ENCODE assay signal across 1 cellular context in the genomic region with DNA sequence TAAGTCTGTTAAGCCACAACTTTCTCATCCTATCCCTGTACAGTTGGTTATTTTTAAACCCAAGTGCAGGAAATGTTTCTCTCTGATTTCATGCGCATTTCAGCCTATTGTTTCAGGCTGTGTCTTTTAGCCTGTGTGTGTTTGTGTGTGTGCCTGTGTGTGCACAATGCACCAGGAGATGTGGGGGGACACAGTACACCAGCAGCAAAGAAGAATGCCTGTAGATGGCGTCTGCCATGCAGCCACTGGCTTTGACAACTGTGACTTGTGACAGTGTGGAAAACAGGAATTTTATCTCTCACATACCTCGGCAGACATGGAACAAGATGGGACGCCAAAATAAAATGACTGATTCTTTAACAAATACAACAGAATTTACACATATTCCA.
TF ChIP-seq lines count a peak whose summit lies in the region.

No MANE protein-coding gene starts in this region.

TF ChIP-seq in SK-N-SH treated with all-trans-retinoic acid at 6 μM for 48 hours, 23 proteins besides CTCF, POLR2A, EP300 and RAD21 (continued from another document):
- TF ChIP-seq, protein P1, sequence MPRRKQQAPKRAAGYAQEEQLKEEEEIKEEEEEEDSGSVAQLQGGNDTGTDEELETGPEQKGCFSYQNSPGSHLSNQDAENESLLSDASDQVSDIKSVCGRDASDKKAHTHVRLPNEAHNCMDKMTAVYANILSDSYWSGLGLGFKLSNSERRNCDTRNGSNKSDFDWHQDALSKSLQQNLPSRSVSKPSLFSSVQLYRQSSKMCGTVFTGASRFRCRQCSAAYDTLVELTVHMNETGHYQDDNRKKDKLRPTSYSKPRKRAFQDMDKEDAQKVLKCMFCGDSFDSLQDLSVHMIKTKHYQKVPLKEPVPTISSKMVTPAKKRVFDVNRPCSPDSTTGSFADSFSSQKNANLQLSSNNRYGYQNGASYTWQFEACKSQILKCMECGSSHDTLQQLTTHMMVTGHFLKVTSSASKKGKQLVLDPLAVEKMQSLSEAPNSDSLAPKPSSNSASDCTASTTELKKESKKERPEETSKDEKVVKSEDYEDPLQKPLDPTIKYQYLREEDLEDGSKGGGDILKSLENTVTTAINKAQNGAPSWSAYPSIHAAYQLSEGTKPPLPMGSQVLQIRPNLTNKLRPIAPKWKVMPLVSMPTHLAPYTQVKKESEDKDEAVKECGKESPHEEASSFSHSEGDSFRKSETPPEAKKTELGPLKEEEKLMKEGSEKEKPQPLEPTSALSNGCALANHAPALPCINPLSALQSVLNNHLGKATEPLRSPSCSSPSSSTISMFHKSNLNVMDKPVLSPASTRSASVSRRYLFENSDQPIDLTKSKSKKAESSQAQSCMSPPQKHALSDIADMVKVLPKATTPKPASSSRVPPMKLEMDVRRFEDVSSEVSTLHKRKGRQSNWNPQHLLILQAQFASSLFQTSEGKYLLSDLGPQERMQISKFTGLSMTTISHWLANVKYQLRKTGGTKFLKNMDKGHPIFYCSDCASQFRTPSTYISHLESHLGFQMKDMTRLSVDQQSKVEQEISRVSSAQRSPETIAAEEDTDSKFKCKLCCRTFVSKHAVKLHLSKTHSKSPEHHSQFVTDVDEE (CRISPR knock-in tag; IDR thresholded peaks at IDR 0.05): no peak
- TF ChIP-seq POU6F1 (CRISPR knock-in tag; IDR thresholded peaks at IDR 0.05; ENCODE audit: borderline replicate concordance, low read depth) (no peak), PATZ1 (CRISPR knock-in tag; IDR thresholded peaks at IDR 0.05; ENCODE audit: borderline replicate concordance) (no peak), ARNTL (CRISPR knock-in tag; IDR thresholded peaks at IDR 0.05; ENCODE audit: borderline replicate concordance, low read depth) (no peak), CSRNP3 (CRISPR knock-in tag; IDR thresholded peaks at IDR 0.05) (no peak), CREB5 (CRISPR knock-in tag; IDR thresholded peaks at IDR 0.05; ENCODE audit: low read depth) (no peak), BACH2 (CRISPR knock-in tag; IDR thresholded peaks at IDR 0.05; ENCODE audit: borderline replicate concordance) (no peak)
